9 cellular contexts compared by ENCODE assay signal in the genomic region with DNA sequence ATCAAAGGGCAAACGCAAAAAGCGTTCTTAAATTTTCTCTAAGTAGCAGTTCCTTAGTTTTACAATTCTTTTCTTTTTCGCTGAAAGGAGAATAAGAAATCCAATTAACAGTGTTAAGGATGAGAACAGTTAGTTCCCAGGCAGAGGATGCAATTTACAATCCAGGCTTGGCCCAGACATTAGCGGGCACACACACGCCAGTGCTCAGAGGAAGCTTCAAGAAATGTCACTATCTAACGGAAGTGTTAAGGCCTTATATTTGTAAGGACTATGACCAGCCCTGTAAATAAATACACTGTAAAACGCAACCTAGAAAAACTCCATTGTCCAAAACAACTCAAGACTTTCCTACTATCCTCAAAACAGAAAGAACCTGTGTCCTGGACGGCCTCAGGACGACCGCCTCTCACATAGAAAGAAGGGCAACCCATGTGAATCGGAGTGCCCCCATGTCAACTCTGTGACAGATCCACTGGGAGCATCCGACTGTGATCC. TPM values are rescaled to one million over a fixed set of nuclear protein-coding genes. Genes with fewer than 3 reads are reported as not detected.
DNase-seq lines count a peak whose midpoint lies in the region; ATAC-seq, FAIRE-seq and TF ChIP-seq lines count a peak whose summit lies in the region.
"Had no signal": no experiment of that assay in that cellular context is flagged by ENCODE, and none has a peak within 500 bp of the region (broad histone marks: within the 10 kb centered on the region; RNA-seq: fewer than 3 reads in every experiment).

No MANE protein-coding gene starts in this region.

- dilution Hi-C loops in endothelial cell of umbilical vein (cut with MboI; ENCODE audit: extremely low pct_ligation_motif_present, low sequenced_read_pairs): no loop called here

- H3K27me3 ChIP-seq in Peyer's patch: no peaks in the 10 kb centered on the region
- no peaks in the 10 kb centered on the region for H3K27me3 ChIP-seq in endothelial cell of umbilical vein (ENCODE audit: control insufficient read depth in 2 of 2, insufficient read depth in 2 of 2, low read length in 2 of 2)

- H3K4me1 ChIP-seq in Peyer's patch: peaks cover 0 to 31% (median 5%) of the 10 kb centered on the region in 4 donors
- H3K4me1 ChIP-seq in endothelial cell of umbilical vein (ENCODE audit: control insufficient read depth, extremely low read depth, insufficient read depth, low read length): peaks cover 15% of the 10 kb centered on the region

- H3K27ac ChIP-seq in Peyer's patch: peak overlapping the region; percentile 95 to 100 (median 96)
- peak overlapping the region; percentile 30 for H3K27ac ChIP-seq in endothelial cell of umbilical vein (ENCODE audit: insufficient read depth, low read depth, low read length)

- H3K4me3 Mint-ChIP-seq in neural crest cell: peak overlapping the region; percentile 97

- no peaks in the 10 kb centered on the region for H3K36me3 Mint-ChIP-seq in neural crest cell (ENCODE audit: low read depth)

- peak; percentile 69 for DNase-seq in NCI-H82 (lab: John Stamatoyannopoulos, UW)
- no peak for DNase-seq in NCI-H82 treated with DMSO at 0.1 percent for 48 hours (lab: John Stamatoyannopoulos, UW; ENCODE audit: unreplicated experiment)
- DNase-seq in Peyer's patch: no peak
- DNase-seq in endothelial cell of umbilical vein (ENCODE audit: low read depth, low spot score): peak; percentile 34
- no peak for DNase-seq in neural crest cell (ENCODE audit: low read depth, low spot score)

- H3K4me3 ChIP-seq in Peyer's patch (peak overlapping the region; percentile 81 to 97 (median 88)), endothelial cell of umbilical vein (replicated peaks in 1 of 3; ENCODE audit: insufficient read depth in 1 of 3, low read depth in 1 of 3, low read length in 3 of 3) (peak overlapping the region; percentile 70 to 88 (median 81))

- H3K27ac Mint-ChIP-seq in neural crest cell (ENCODE audit: unreplicated experiment): peak overlapping the region; percentile 93

- H3K27me3 Mint-ChIP-seq in neural crest cell (ENCODE audit: low read depth): no peaks in the 10 kb centered on the region

- CTCF ChIA-PET in endothelial cell of umbilical vein (lab: Charles Lee): interaction anchor here (1.1 to 4.1 kb wide), 5 partner anchors 9 to 759 kb away, joined by 3 to 35 read pairs (median 3); partner anchors contain the start of gene XXYLT1

- H2AFZ ChIP-seq in endothelial cell of umbilical vein (ENCODE audit: low read depth, low read length): peak overlapping the region; percentile 79

- TF ChIP-seq CTCF in Peyer's patch (IDR thresholded peaks at IDR 0.05) (no peak), endothelial cell of umbilical vein (IDR thresholded peaks at IDR 0.05; ENCODE audit: extremely low read depth in 1 of 2, insufficient read depth in 1 of 2, low read depth in 1 of 2, low read length in 2 of 2) (no peak), neural crest cell (conservative IDR thresholded peaks at IDR 0.05) (no peak)

- BruUV-seq in endothelial cell of umbilical vein (replicated peaks; lab: Mats Ljungman, UMichigan): TSS peak; percentile 32

- peak overlapping the region; percentile 91 for H3K9ac ChIP-seq in endothelial cell of umbilical vein (replicated peaks; ENCODE audit: extremely low read depth, insufficient read depth, low read length)

- intact Hi-C loops in endothelial cell of umbilical vein (cut with micrococcal nuclease): loop anchor here (5.0 to 10.0 kb wide), 4 partner anchors 83 to 1301 kb away; partner anchors contain the start of gene LSG1

- no peak for FAIRE-seq in endothelial cell of umbilical vein (lab: Jason Lieb, UNC)
- FAIRE-seq: G401.6 had no signal

- H3K9me3 ChIP-seq in Peyer's patch (no peaks in the 10 kb centered on the region), endothelial cell of umbilical vein (replicated peaks; ENCODE audit: control insufficient read depth, insufficient read depth, low read length) (no peaks in the 10 kb centered on the region)

- ATAC-seq in HG03457 (IDR thresholded peaks at IDR 0.05; ENCODE audit: unreplicated experiment) (no peak), HG03565 (IDR thresholded peaks at IDR 0.05; ENCODE audit: unreplicated experiment) (no peak), GM21825 (IDR thresholded peaks at IDR 0.05; ENCODE audit: unreplicated experiment) (no peak)

- POLR2A ChIA-PET in endothelial cell of umbilical vein (lab: Charles Lee): interaction anchor here (0.6 to 1.3 kb wide), 3 partner anchors 51 to 556 kb away, joined by 3 to 4 read pairs (median 3); partner anchors contain the start of gene PPP1R2

- peaks cover 54% of the 10 kb centered on the region for H3K79me2 ChIP-seq in endothelial cell of umbilical vein (ENCODE audit: control insufficient read depth, insufficient read depth, low read length)

- peaks cover 29% of the 10 kb centered on the region for H3K4me1 Mint-ChIP-seq in neural crest cell

- no peaks in the 10 kb centered on the region for H3K9me1 ChIP-seq in endothelial cell of umbilical vein (replicated peaks; ENCODE audit: control insufficient read depth, extremely low read depth, insufficient read depth, low read length)

- peak overlapping the region; percentile 83 for H3K4me2 ChIP-seq in endothelial cell of umbilical vein (ENCODE audit: insufficient read depth, low read length)

- no peaks in the 10 kb centered on the region for H3K9me3 Mint-ChIP-seq in neural crest cell

- H4K20me1 ChIP-seq in endothelial cell of umbilical vein (replicated peaks; ENCODE audit: control insufficient read depth, extremely low read depth, insufficient read depth, low read length): peaks cover 3% of the 10 kb centered on the region

- H3K36me3 ChIP-seq in Peyer's patch (no peaks in the 10 kb centered on the region), endothelial cell of umbilical vein (ENCODE audit: control insufficient read depth in 2 of 2, extremely low read depth in 1 of 2, insufficient read depth in 2 of 2, low read length in 2 of 2) (no peaks in the 10 kb centered on the region)

- TF ChIP-seq POLR2A in Peyer's patch (IDR thresholded peaks at IDR 0.05) (no peak), endothelial cell of umbilical vein (IDR thresholded peaks at IDR 0.05; ENCODE audit: low read depth, low read length) (no peak)

TF ChIP-seq in endothelial cell of umbilical vein, 7 proteins besides CTCF, POLR2A, EP300 and RAD21:
- TF ChIP-seq, protein P1, sequence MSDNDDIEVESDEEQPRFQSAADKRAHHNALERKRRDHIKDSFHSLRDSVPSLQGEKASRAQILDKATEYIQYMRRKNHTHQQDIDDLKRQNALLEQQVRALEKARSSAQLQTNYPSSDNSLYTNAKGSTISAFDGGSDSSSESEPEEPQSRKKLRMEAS (IDR thresholded peaks at IDR 0.05; ENCODE audit: insufficient read depth, insufficient read length): no peak
- TF ChIP-seq FOS (IDR thresholded peaks at IDR 0.05; ENCODE audit: borderline replicate concordance, insufficient read depth, low read length) (no peak), JUN (IDR thresholded peaks at IDR 0.05; ENCODE audit: borderline replicate concordance, insufficient read depth, insufficient read length, low read depth) (no peak), POLR2AphosphoS5 (IDR thresholded peaks at IDR 0.05; ENCODE audit: insufficient read depth, low read depth, low read length) (no peak), EZH2 (IDR thresholded peaks at IDR 0.05; ENCODE audit: borderline replicate concordance, low read depth, low read length, severe bottlenecking) (no peak), MYC (IDR thresholded peaks at IDR 0.05; ENCODE audit: low read depth, low read length) (no peak), GATA2 (IDR thresholded peaks at IDR 0.05; ENCODE audit: insufficient read depth, insufficient read length, low read depth, low read length) (no peak)

RNA-seq across cellular contexts. Expression of gene ACAP2, which starts 1.3 kb away (rescaled TPM):
- total RNA-seq in Peyer's patch (10 to 100 TPM; 63.7 to 96.6 (median 65.9) TPM), endothelial cell of umbilical vein (34.4 and 36.9 TPM in 2 replicates), neural crest cell (35.7 and 37.8 TPM in 2 replicates)
- 5.5 and 13.6 TPM in 2 replicates for polyA plus RNA-seq in endothelial cell of umbilical vein
- polyA plus RNA-seq in endothelial cell of umbilical vein (2011; cell fraction: cytosol; rRNA removed): 6.5 and 7.3 TPM in 2 replicates
- 18.7 and 26.1 TPM in 2 replicates for polyA plus RNA-seq in endothelial cell of umbilical vein (2011; cell fraction: nucleus; rRNA removed)
- polyA plus RNA-seq in endothelial cell of umbilical vein (2012): 13.8 and 15.3 TPM in 2 replicates
- polyA minus RNA-seq in endothelial cell of umbilical vein: 35.8 and 43.6 TPM in 2 replicates
- 31.0 TPM for polyA minus RNA-seq in endothelial cell of umbilical vein (2011; cell fraction: cytosol; rRNA and poly(A)+ RNA removed)
- 55.7 and 70.0 TPM in 2 replicates for polyA minus RNA-seq in endothelial cell of umbilical vein (2011; cell fraction: nucleus; rRNA and poly(A)+ RNA removed)

Comparison
In these comparisons a context has a peak if more than half of its experiments do, and no peak if none do; other contexts are left out.
1. DNase-seq: peak in NCI-H82 (single experiment) and endothelial cell of umbilical vein (single experiment); none in NCI-H82 treated with DMSO at 0.1 percent for 48 hours (single experiment), Peyer's patch (0 of 3) and neural crest cell (single experiment).